Comparison of ENCODE assay signal across 16 cellular contexts in genomic region chr4:151574968-151575367, GRCh38.
DNase-seq lines count a peak whose midpoint lies in the region; ATAC-seq, FAIRE-seq and TF ChIP-seq lines count a peak whose summit lies in the region.
"Had no signal": no experiment of that assay in that cellular context is flagged by ENCODE, and none has a peak within 500 bp of the region (broad histone marks: within the 10 kb centered on the region; RNA-seq: fewer than 3 reads in every experiment).

No MANE protein-coding gene starts in this region.

- no peak overlapping the region for H3K4me2 ChIP-seq in trophoblast cell (ENCODE audit: low read length)
- H3K4me2 ChIP-seq: A549 had no signal

- H3K27ac Mint-ChIP-seq in T-helper 17 cell, result no peak overlapping the region
- H3K27ac Mint-ChIP-seq: CD4-positive, alpha-beta memory T cell had no signal

- H3K79me1 ChIP-seq in trophoblast cell (ENCODE audit: low read length), result peaks cover under 1% of the 10 kb centered on the region

- no peak overlapping the region for H2BK12ac ChIP-seq in trophoblast cell (ENCODE audit: low read length)

- no peak for DNase-seq in esophagus squamous epithelium (lab: John Stamatoyannopoulos, UW)
- no peak for DNase-seq in trophoblast cell
- peak; percentile 41 for DNase-seq in small intestine
- no peak for DNase-seq in cerebellum (ENCODE audit: low spot score)
- DNase-seq in NCI-H774 (lab: John Stamatoyannopoulos, UW), result no peak
- no peak for DNase-seq in T-helper 17 cell
- DNase-seq: BE2C; CD4-positive, alpha-beta memory T cell; DMS79 had no signal

- no peak overlapping the region for H2BK120ac ChIP-seq in trophoblast cell (ENCODE audit: insufficient read depth, low read length, poor library complexity)

- no peak for TF ChIP-seq POLR2A in esophagus squamous epithelium (IDR thresholded peaks at IDR 0.05)

- no peak for TF ChIP-seq CTCF in esophagus squamous epithelium (IDR thresholded peaks at IDR 0.05)

- no peak overlapping the region for H3K14ac ChIP-seq in trophoblast cell (ENCODE audit: low read length)

- H3K4me1 Mint-ChIP-seq in T-helper 17 cell, result no peaks in the 10 kb centered on the region
- H3K4me1 Mint-ChIP-seq: CD4-positive, alpha-beta memory T cell had no signal

- no peaks in the 10 kb centered on the region for H3K9me3 ChIP-seq in esophagus squamous epithelium
- H3K9me3 ChIP-seq in trophoblast cell (ENCODE audit: insufficient read depth, low read depth, low read length), result peaks cover 2% of the 10 kb centered on the region
- no peaks in the 10 kb centered on the region for H3K9me3 ChIP-seq in small intestine (ENCODE audit: control insufficient read depth, low read depth)
- H3K9me3 ChIP-seq in T-helper 17 cell (ENCODE audit: control insufficient read depth, low read length, poor library complexity, severe bottlenecking), result no peaks in the 10 kb centered on the region
- H3K9me3 ChIP-seq: A549, BE2C had no signal

- H3K4me3 ChIP-seq in esophagus squamous epithelium (no peak overlapping the region), trophoblast cell (ENCODE audit: low read depth, low read length) (no peak overlapping the region), small intestine (ENCODE audit: low read depth in 1 of 2, low read length in 2 of 2) (no peak overlapping the region)
- H3K4me3 ChIP-seq: A549, GM12878 had no signal

- FAIRE-seq in small intestine (lab: Jason Lieb, UNC), result no peak
- FAIRE-seq: A549, GM12878, GM18507, H54 had no signal

- H4K8ac ChIP-seq in trophoblast cell (ENCODE audit: low read depth, low read length), result no peak overlapping the region

- no peak overlapping the region for H2BK5ac ChIP-seq in trophoblast cell (ENCODE audit: low read depth, low read length, poor library complexity)

- intact Hi-C loops in esophagus squamous epithelium (cut with DNase I), result no loop called here

- H3K4ac ChIP-seq in trophoblast cell (ENCODE audit: low read depth, low read length), result no peak overlapping the region

- H2AFZ ChIP-seq in trophoblast cell (ENCODE audit: insufficient read depth, low read length, poor library complexity), result no peak overlapping the region

- H4K91ac ChIP-seq in trophoblast cell (ENCODE audit: low read depth, low read length), result no peak overlapping the region

- H3K79me2 ChIP-seq in trophoblast cell (ENCODE audit: control insufficient read depth, insufficient read depth, low read length, poor library complexity), result no peaks in the 10 kb centered on the region

- peak overlapping the region; percentile 94 for H3K23ac ChIP-seq in trophoblast cell (ENCODE audit: low read length)

- H3K9ac ChIP-seq in trophoblast cell (ENCODE audit: low read length), result no peak overlapping the region

- no peak overlapping the region for H3K4me3 Mint-ChIP-seq in T-helper 17 cell
- H3K4me3 Mint-ChIP-seq: CD4-positive, alpha-beta memory T cell had no signal

- H3K18ac ChIP-seq in trophoblast cell (ENCODE audit: low read length), result no peak overlapping the region

- H3K4me1 ChIP-seq in esophagus squamous epithelium, result peaks cover 0 to 28% (median 0%) of the 10 kb centered on the region in 3 donors
- H3K4me1 ChIP-seq in trophoblast cell (ENCODE audit: control insufficient read depth in 1 of 2, insufficient read depth in 2 of 2, low read length in 2 of 2), result peaks cover 2% of the 10 kb centered on the region in 2 experiments
- peaks cover 2 to 3% of the 10 kb centered on the region in 2 donors for H3K4me1 ChIP-seq in small intestine (ENCODE audit: control insufficient read depth in 2 of 2, insufficient read depth in 1 of 2, low read depth in 1 of 2, low read length in 1 of 2)
- H3K4me1 ChIP-seq: A549, BE2C had no signal

- H2AK5ac ChIP-seq in trophoblast cell (ENCODE audit: low read length), result no peak overlapping the region

- no peak for ATAC-seq in T-helper 17 cell
- ATAC-seq: A549, GM12878, HCT116 had no signal

- no peak overlapping the region for H4K12ac ChIP-seq in trophoblast cell (ENCODE audit: low read depth, low read length)

- H3K36me3 ChIP-seq in esophagus squamous epithelium, result peaks cover 0 to 16% (median 0%) of the 10 kb centered on the region in 3 donors
- H3K36me3 ChIP-seq in trophoblast cell (ENCODE audit: control insufficient read depth in 1 of 2, insufficient read depth in 2 of 2, low read length in 2 of 2), result no peaks in the 10 kb centered on the region
- H3K36me3 ChIP-seq in small intestine (ENCODE audit: control insufficient read depth in 2 of 2, insufficient read depth in 2 of 2, low read length in 2 of 2), result no peaks in the 10 kb centered on the region
- H3K36me3 ChIP-seq: BE2C had no signal

- H3K27me3 ChIP-seq in esophagus squamous epithelium (no peaks in the 10 kb centered on the region), trophoblast cell (ENCODE audit: insufficient read depth, low read length) (no peaks in the 10 kb centered on the region), small intestine (ENCODE audit: control insufficient read depth in 2 of 2, insufficient read depth in 2 of 2, low read length in 2 of 2) (no peaks in the 10 kb centered on the region)
- H3K27me3 ChIP-seq: BE2C had no signal

- peaks cover 12% of the 10 kb centered on the region for H3K27me3 Mint-ChIP-seq in T-helper 17 cell

- no peaks in the 10 kb centered on the region for H3K36me3 Mint-ChIP-seq in T-helper 17 cell (ENCODE audit: low read depth)
- H3K36me3 Mint-ChIP-seq: CD4-positive, alpha-beta memory T cell had no signal

- peak overlapping the region; percentile 35 to 81 (median 50) for H3K27ac ChIP-seq in esophagus squamous epithelium
- H3K27ac ChIP-seq in trophoblast cell (ENCODE audit: low read depth, low read length), result no peak overlapping the region
- no peak overlapping the region for H3K27ac ChIP-seq in small intestine (ENCODE audit: low read depth in 1 of 2, low read length in 1 of 2)
- H3K27ac ChIP-seq: A549, C4-2B, HL-60 had no signal

Comparison
In these comparisons a context has a peak if more than half of its experiments do, and no peak if none do; other contexts are left out.
1. H3K27ac ChIP-seq: peak in esophagus squamous epithelium (4 of 4); none in trophoblast cell (single experiment) and small intestine (0 of 2).